Comparison of ENCODE assay signal across 18 cellular contexts in the genomic region with DNA sequence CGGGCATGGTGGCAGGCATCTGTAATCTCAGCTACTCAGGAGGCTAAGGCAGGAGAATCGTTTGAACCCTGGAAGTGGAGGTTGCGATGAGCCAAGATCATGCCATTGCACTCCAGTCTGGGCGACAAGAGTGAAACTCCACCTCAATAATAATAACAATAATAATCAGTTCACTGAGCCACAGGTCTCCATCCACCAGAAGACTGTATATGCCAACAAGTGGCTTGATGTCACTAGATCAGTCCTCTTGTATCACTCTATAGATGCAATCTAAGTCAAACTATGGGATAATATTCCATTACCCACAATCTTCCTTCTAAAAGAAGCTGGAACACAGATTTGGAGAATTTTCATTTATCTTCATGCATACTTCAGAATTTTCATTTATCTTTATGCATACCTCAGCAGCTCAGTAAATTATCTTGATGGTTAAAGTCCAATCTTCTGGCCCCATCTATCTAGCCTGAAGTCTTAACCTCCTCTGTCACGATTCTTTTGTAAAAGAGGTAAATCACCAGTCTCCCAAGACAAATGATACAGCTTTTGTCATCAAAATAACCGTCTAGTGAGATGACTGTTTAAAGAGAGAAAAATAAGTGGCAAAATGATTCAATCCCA.
"Had no signal": no experiment of that assay in that cellular context is flagged by ENCODE, and none has a peak within 500 bp of the region (broad histone marks: within the 10 kb centered on the region; RNA-seq: fewer than 3 reads in every experiment).

No MANE protein-coding gene starts in this region.

- H3K27ac Mint-ChIP-seq: activated CD4-positive, alpha-beta memory T cell treated with anti-CD3 and anti-CD28 coated beads, Interleukin-2, amount 10 ng/mL, durations not matched to agents 7 days and 5 days; activated naive CD8-positive, alpha-beta T cell treated with anti-CD3 and anti-CD28 coated beads, Interleukin-2, amount 10 ng/mL, durations not matched to agents 7 days and 5 days; neural progenitor cell had no signal

- H3K36me3 ChIP-seq: ovary, thoracic aorta, uterus had no signal

- DNase-seq: activated CD4-positive, alpha-beta memory T cell treated with anti-CD3 and anti-CD28 coated beads, Interleukin-2, amount 10 ng/mL, durations not matched to agents 7 days and 5 days; activated CD8-positive, alpha-beta memory T cell treated with anti-CD3 and anti-CD28 coated beads, Interleukin-2, amount 50 U/mL, for 48 hours; activated effector memory CD4-positive, alpha-beta T cell treated with Interleukin-2 at 50 U/mL for 16 hours; activated naive CD8-positive, alpha-beta T cell treated with anti-CD3 and anti-CD28 coated beads, Interleukin-2, amount 10 ng/mL, durations not matched to agents 7 days and 5 days; esophagus squamous epithelium; foreskin keratinocyte; head of caudate nucleus; mammary epithelial cell; ovary; stimulated activated CD4-positive, alpha-beta T cell treated with anti-CD3 and anti-CD28 coated beads, Interleukin-4, amount 100 ng/mL, for 1 hour; stimulated activated CD8-positive, alpha-beta memory T cell treated with anti-CD3 and anti-CD28 coated beads, Interleukin-4, amount 100 ng/mL, for 48 hours; stomach; uterus had no signal

- ATAC-seq: foreskin keratinocyte, left lobe of liver had no signal

- H3K9me3 Mint-ChIP-seq: activated CD4-positive, alpha-beta memory T cell treated with anti-CD3 and anti-CD28 coated beads, Interleukin-2, amount 10 ng/mL, durations not matched to agents 7 days and 5 days; activated naive CD8-positive, alpha-beta T cell treated with anti-CD3 and anti-CD28 coated beads, Interleukin-2, amount 10 ng/mL, durations not matched to agents 7 days and 5 days; neural progenitor cell had no signal

- H3K9me3 ChIP-seq: ascending aorta, esophagus squamous epithelium, ovary, stomach, thoracic aorta, uterus had no signal

- H3K27ac ChIP-seq: ascending aorta, esophagus squamous epithelium, foreskin keratinocyte, neural progenitor cell, ovary, SK-N-MC, stomach, thoracic aorta, uterus had no signal

- H3K4me3 Mint-ChIP-seq: activated CD4-positive, alpha-beta memory T cell treated with anti-CD3 and anti-CD28 coated beads, Interleukin-2, amount 10 ng/mL, durations not matched to agents 7 days and 5 days; activated naive CD8-positive, alpha-beta T cell treated with anti-CD3 and anti-CD28 coated beads, Interleukin-2, amount 10 ng/mL, durations not matched to agents 7 days and 5 days; neural progenitor cell had no signal

- H3K27me3 Mint-ChIP-seq: activated CD4-positive, alpha-beta memory T cell treated with anti-CD3 and anti-CD28 coated beads, Interleukin-2, amount 10 ng/mL, durations not matched to agents 7 days and 5 days; activated naive CD8-positive, alpha-beta T cell treated with anti-CD3 and anti-CD28 coated beads, Interleukin-2, amount 10 ng/mL, durations not matched to agents 7 days and 5 days had no signal

- H3K27me3 ChIP-seq: ascending aorta, esophagus squamous epithelium, foreskin keratinocyte, neural progenitor cell, ovary, stomach, uterus had no signal

- H3K4me3 ChIP-seq: ascending aorta, esophagus squamous epithelium, neural progenitor cell, ovary, SK-N-MC, stomach, thoracic aorta, uterus had no signal

- H3K4me1 ChIP-seq: neural progenitor cell, uterus had no signal
